In genomic region chr3:55526332-55527030, GRCh38 we compare ENCODE assay signal across 1 cellular context.
TF ChIP-seq lines count a peak whose summit lies in the region.

No MANE protein-coding gene starts in this region.

TF ChIP-seq in liver, 16 proteins besides CTCF, POLR2A, EP300 and RAD21 (continued from another document):
- peak; percentile 51 for TF ChIP-seq MAX (IDR thresholded peaks at IDR 0.05)
- peak; percentile 21 for TF ChIP-seq HNF4G (IDR thresholded peaks at IDR 0.05)
- TF ChIP-seq GABPA (IDR thresholded peaks at IDR 0.05 in 1 of 2, conservative IDR thresholded peaks at IDR 0.05 in 1 of 2): no peak
- peak; percentile 79 for TF ChIP-seq REST (IDR thresholded peaks at IDR 0.05)
